9 cellular contexts compared by ENCODE assay signal in genomic region chr5:178460598-178461425, GRCh38.
DNase-seq lines count a peak whose midpoint lies in the region; ATAC-seq and TF ChIP-seq lines count a peak whose summit lies in the region.
"Had no signal": no experiment of that assay in that cellular context is flagged by ENCODE, and none has a peak within 500 bp of the region (broad histone marks: within the 10 kb centered on the region; RNA-seq: fewer than 3 reads in every experiment).

No MANE protein-coding gene starts in this region.

- no peak overlapping the region for H3K27ac Mint-ChIP-seq in CD4-positive, alpha-beta memory T cell

- H3K36me3 ChIP-seq in CD4-positive, alpha-beta memory T cell (ENCODE audit: insufficient read depth, low read length): no peaks in the 10 kb centered on the region
- no peaks in the 10 kb centered on the region for H3K36me3 ChIP-seq in neutrophil
- no peaks in the 10 kb centered on the region for H3K36me3 ChIP-seq in vagina

- CTCF ChIA-PET in CD4-positive, alpha-beta memory T cell (lab: Charles Lee; ENCODE audit: partially characterized antibody): interaction anchor here (0.8 to 1.9 kb wide), 8 partner anchors 8 to 1033 kb away, joined by 3 to 9 read pairs (median 3); no protein-coding TSS in a partner anchor

- H3K27me3 ChIP-seq in CD4-positive, alpha-beta memory T cell (ENCODE audit: insufficient read depth, low read length): no peaks in the 10 kb centered on the region
- H3K27me3 ChIP-seq in neutrophil (no peaks in the 10 kb centered on the region), vagina (no peaks in the 10 kb centered on the region)

- DNase-seq in CD4-positive, alpha-beta memory T cell: peak in 3 of 5 donors; percentile 7 to 12 (median 7)
- DNase-seq in NCI-H526 treated with DMSO at 0.1 percent for 48 hours (lab: John Stamatoyannopoulos, UW) (peak; percentile 1), foreskin fibroblast (no peak), vagina (ENCODE audit: extremely low spot score in 2 of 2) (peak; percentile 72 to 85)
- DNase-seq in activated T-cell treated with anti-CD3 and anti-CD28 coated beads, Interleukin-2, amount 50 U/mL, for 1 hour: peak; percentile 47

- TF ChIP-seq CTCF in foreskin fibroblast (IDR thresholded peaks at IDR 0.05; ENCODE audit: low read depth, low read length) (peak; percentile 41), neutrophil (IDR thresholded peaks at IDR 0.05) (peak; percentile 92), vagina (IDR thresholded peaks at IDR 0.05) (peak in 2 of 3 experiments; percentile 27 to 67)

- H3K4me3 Mint-ChIP-seq in CD4-positive, alpha-beta memory T cell: no peak overlapping the region
- H3K4me3 Mint-ChIP-seq: IgD-negative memory B cell had no signal

- TF ChIP-seq POLR2A in vagina (IDR thresholded peaks at IDR 0.05): no peak

- no peaks in the 10 kb centered on the region for H3K36me3 Mint-ChIP-seq in CD4-positive, alpha-beta memory T cell

- peaks cover 4% of the 10 kb centered on the region in 2 donors for H3K27me3 Mint-ChIP-seq in CD4-positive, alpha-beta memory T cell
- H3K27me3 Mint-ChIP-seq: IgD-negative memory B cell had no signal

- H3K4me3 ChIP-seq in CD4-positive, alpha-beta memory T cell (ENCODE audit: low read length in 2 of 2): no peak overlapping the region
- H3K4me3 ChIP-seq in foreskin fibroblast (ENCODE audit: low read depth in 1 of 2, low read length in 2 of 2) (no peak overlapping the region), neutrophil (ENCODE audit: low read depth in 1 of 2, low read length in 1 of 2) (no peak overlapping the region), vagina (no peak overlapping the region)

- H3K4me1 ChIP-seq in CD4-positive, alpha-beta memory T cell (ENCODE audit: insufficient read depth, low read length): no peaks in the 10 kb centered on the region
- H3K4me1 ChIP-seq in neutrophil (ENCODE audit: control insufficient read depth in 1 of 2, insufficient read depth in 1 of 2, low read depth in 1 of 2, low read length in 1 of 2) (peaks cover 20 to 37% of the 10 kb centered on the region in 2 experiments), vagina (no peaks in the 10 kb centered on the region)

- POLR2A ChIA-PET in CD4-positive, alpha-beta memory T cell (lab: Charles Lee; ENCODE audit: partially characterized antibody): no interaction called here

- intact Hi-C loops in CD4-positive, alpha-beta memory T cell (cut with micrococcal nuclease): loop anchor here (5.0 kb wide), 1 partner anchor 91 kb away; no protein-coding TSS in a partner anchor
- intact Hi-C loops in vagina (cut with DNase I): no loop called here

- no peaks in the 10 kb centered on the region for H3K4me1 Mint-ChIP-seq in CD4-positive, alpha-beta memory T cell
- H3K4me1 Mint-ChIP-seq: IgD-negative memory B cell had no signal

- H3K9me3 ChIP-seq in CD4-positive, alpha-beta memory T cell (ENCODE audit: control insufficient read depth in 1 of 2, low read length in 2 of 2): no peaks in the 10 kb centered on the region
- no peaks in the 10 kb centered on the region for H3K9me3 ChIP-seq in neutrophil
- H3K9me3 ChIP-seq in vagina: no peaks in the 10 kb centered on the region

- ATAC-seq in GM21381 (IDR thresholded peaks at IDR 0.05; ENCODE audit: unreplicated experiment): peak; percentile 75
- no peak for ATAC-seq in GM18520 (IDR thresholded peaks at IDR 0.05; ENCODE audit: unreplicated experiment)

- no peaks in the 10 kb centered on the region for H3K9me3 Mint-ChIP-seq in CD4-positive, alpha-beta memory T cell

- no peak overlapping the region for H3K27ac ChIP-seq in CD4-positive, alpha-beta memory T cell (ENCODE audit: low read depth, low read length)
- H3K27ac ChIP-seq in neutrophil (no peak overlapping the region), vagina (no peak overlapping the region)

Comparison
In these comparisons a context has a peak if more than half of its experiments do, and no peak if none do; other contexts are left out.
1. DNase-seq: peak in CD4-positive, alpha-beta memory T cell (3 of 5), NCI-H526 treated with DMSO at 0.1 percent for 48 hours (single experiment), activated T-cell treated with anti-CD3 and anti-CD28 coated beads, Interleukin-2, amount 50 U/mL, for 1 hour (single experiment) and vagina (2 of 2); none in foreskin fibroblast (0 of 2).
2. CTCF ChIP-seq: peak in every context shown above with its lines; median percentile 92 in neutrophil; 47 in vagina; 41 in foreskin fibroblast.